ENCODE assay signal across 15 cellular contexts in the genomic region with DNA sequence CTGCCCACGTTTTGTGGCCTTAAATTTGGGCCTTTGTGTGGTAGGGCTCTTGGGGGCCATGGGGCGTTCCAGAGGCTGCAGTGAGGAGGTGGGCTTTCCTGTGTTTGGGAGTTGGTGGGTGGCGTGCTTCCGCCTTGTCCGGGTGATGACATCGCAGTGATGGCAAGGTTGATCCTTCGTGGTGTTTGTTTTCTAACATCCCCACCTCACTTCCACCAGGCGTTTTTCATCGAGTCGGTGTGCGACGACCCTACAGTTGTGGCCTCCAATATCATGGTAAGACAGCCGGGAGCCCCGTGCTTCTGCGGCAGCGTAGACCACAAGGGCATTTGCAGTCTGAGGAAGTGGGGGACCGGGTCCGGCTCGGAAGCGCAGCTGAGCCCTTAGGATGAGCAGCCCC. TPM values are rescaled to one million over a fixed set of nuclear protein-coding genes. Genes with fewer than 3 reads are reported as not detected.
DNase-seq lines count a peak whose midpoint lies in the region; ATAC-seq and TF ChIP-seq lines count a peak whose summit lies in the region.
"Had no signal": no experiment of that assay in that cellular context is flagged by ENCODE, and none has a peak within 500 bp of the region (broad histone marks: within the 10 kb centered on the region; RNA-seq: fewer than 3 reads in every experiment).

No MANE protein-coding gene starts in this region.

- H3K9ac ChIP-seq in MM.1S (ENCODE audit: low read length) = no peak overlapping the region

- ATAC-seq in activated T-cell treated with anti-CD3 and anti-CD28 coated beads, Interleukin-2, amount 50 U/mL, for 72 hours (replicated peaks in 1 of 2) = no peak
- ATAC-seq in left ventricle myocardium superior = no peak

- H3K9me2 ChIP-seq in MM.1S (replicated peaks; ENCODE audit: insufficient read depth, low read length) = no peaks in the 10 kb centered on the region

- no peaks in the 10 kb centered on the region for H3K4me1 Mint-ChIP-seq in activated T-cell treated with anti-CD3 and anti-CD28 coated beads, Interleukin-2, amount 50 U/mL, for 72 hours (ENCODE audit: low read depth)
- peaks cover 37% of the 10 kb centered on the region for H3K4me1 Mint-ChIP-seq in HFFc6 (ENCODE audit: low read depth)
- peaks cover 2% of the 10 kb centered on the region for H3K4me1 Mint-ChIP-seq in glutamatergic neuron (ENCODE audit: low read depth, unreplicated experiment)

- no peak for DNase-seq in activated T-cell treated with anti-CD3 and anti-CD28 coated beads, Interleukin-2, amount 50 U/mL, for 72 hours
- DNase-seq in activated T-cell treated with anti-CD3 and anti-CD28 coated beads for 4 hours = no peak
- no peak for DNase-seq in HFFc6
- DNase-seq in glutamatergic neuron = no peak
- DNase-seq in left ventricle myocardium superior = no peak
- no peak for DNase-seq in transverse colon
- no peak for DNase-seq in MM.1S
- DNase-seq: DMS 273 treated with DMSO at 0.1 percent for 48 hours; KG1; NCI-H1092; NCI-H226; NCI-H526 treated with DMSO at 0.1 percent for 48 hours; NK-92 treated with Interleukin-12 subunit alpha and Interleukin-12 subunit beta, amount 100 ng/mL, for 24 hours; OCI-M1 had no signal

- H3K27me3 ChIP-seq in transverse colon (no peaks in the 10 kb centered on the region), MM.1S (replicated peaks; ENCODE audit: insufficient read depth, low read length) (no peaks in the 10 kb centered on the region)

- intact Hi-C loops in left ventricle myocardium superior (cut with micrococcal nuclease) = no loop called here
- intact Hi-C loops in transverse colon (cut with DNase I; ENCODE audit: low total_unique reads) = no loop called here

- no peaks in the 10 kb centered on the region for H3F3A ChIP-seq in MM.1S (ENCODE audit: insufficient read depth, low read length)

- TF ChIP-seq CTCF in HFFc6 (IDR thresholded peaks at IDR 0.05) (no peak), glutamatergic neuron (IDR thresholded peaks at IDR 0.05; ENCODE audit: partially characterized antibody, unreplicated experiment) (no peak), transverse colon (IDR thresholded peaks at IDR 0.05) (no peak), MM.1S (IDR thresholded peaks at IDR 0.05; ENCODE audit: low read length) (no peak)

- H3K27me3 Mint-ChIP-seq in activated T-cell treated with anti-CD3 and anti-CD28 coated beads, Interleukin-2, amount 50 U/mL, for 72 hours (ENCODE audit: low read depth) = no peaks in the 10 kb centered on the region
- peaks cover 2% of the 10 kb centered on the region; the same call in 1 of the 2 replicates for H3K27me3 Mint-ChIP-seq in HFFc6 (ENCODE audit: insufficient read depth)
- H3K27me3 Mint-ChIP-seq in glutamatergic neuron (ENCODE audit: unreplicated experiment) = peaks cover 5% of the 10 kb centered on the region
- H3K27me3 Mint-ChIP-seq: B cell had no signal

- H2AFZ ChIP-seq in MM.1S (ENCODE audit: low read length) = no peak overlapping the region

- H3K9me3 ChIP-seq in transverse colon (no peaks in the 10 kb centered on the region), MM.1S (replicated peaks; ENCODE audit: insufficient read depth, low read length) (no peaks in the 10 kb centered on the region)

- peaks cover 0 to 7% (median under 1%) of the 10 kb centered on the region in 4 donors for H3K4me1 ChIP-seq in transverse colon
- H3K4me1 ChIP-seq in MM.1S (ENCODE audit: low read length) = no peaks in the 10 kb centered on the region

- no peak for TF ChIP-seq EP300 in transverse colon (IDR thresholded peaks at IDR 0.05; ENCODE audit: low read depth)

- H3K9me3 Mint-ChIP-seq in activated T-cell treated with anti-CD3 and anti-CD28 coated beads, Interleukin-2, amount 50 U/mL, for 72 hours = no peaks in the 10 kb centered on the region
- H3K9me3 Mint-ChIP-seq in HFFc6 (no peaks in the 10 kb centered on the region), glutamatergic neuron (ENCODE audit: unreplicated experiment) (peaks cover 13% of the 10 kb centered on the region)

- no peak overlapping the region for H3K4me3 ChIP-seq in transverse colon
- no peak overlapping the region for H3K4me3 ChIP-seq in MM.1S (ENCODE audit: low read length)

- H3K27ac Mint-ChIP-seq in activated T-cell treated with anti-CD3 and anti-CD28 coated beads, Interleukin-2, amount 50 U/mL, for 72 hours = peak overlapping the region; percentile 59
- peak overlapping the region; percentile 36; the same call in 1 of the 2 replicates for H3K27ac Mint-ChIP-seq in HFFc6
- H3K27ac Mint-ChIP-seq in glutamatergic neuron (ENCODE audit: unreplicated experiment) = peak overlapping the region; percentile 7
- H3K27ac Mint-ChIP-seq: B cell had no signal

- H3K36me3 ChIP-seq in transverse colon = peaks cover 0 to 54% (median 21%) of the 10 kb centered on the region in 4 donors
- H3K36me3 ChIP-seq in MM.1S (replicated peaks; ENCODE audit: insufficient read depth, low read length) = no peaks in the 10 kb centered on the region

- H3K36me3 Mint-ChIP-seq in activated T-cell treated with anti-CD3 and anti-CD28 coated beads, Interleukin-2, amount 50 U/mL, for 72 hours (ENCODE audit: insufficient read depth in 2 of 2) = peaks cover 17 to 51% of the 10 kb centered on the region in 2 donors
- H3K36me3 Mint-ChIP-seq in HFFc6 (ENCODE audit: low read depth) (peaks cover 38% of the 10 kb centered on the region), glutamatergic neuron (ENCODE audit: unreplicated experiment) (peaks cover 25% of the 10 kb centered on the region)

- H3K79me2 ChIP-seq in MM.1S (ENCODE audit: low read length) = no peaks in the 10 kb centered on the region

- no peak overlapping the region for H3K27ac ChIP-seq in transverse colon
- no peak overlapping the region for H3K27ac ChIP-seq in MM.1S (ENCODE audit: low read length)

- no peaks in the 10 kb centered on the region for H4K20me1 ChIP-seq in MM.1S (ENCODE audit: insufficient read depth, low read length)

- in situ Hi-C loops in transverse colon (cut with MboI; ENCODE audit: low pct_ligation_motif_present in 1 of 4, low pct_unique_long_range_greater_than_20kb in 1 of 4, low sequenced_read_pairs in 3 of 4) = loop anchor here in 1 of 4 donors (10.0 kb wide), 1 partner anchor 178 kb away; no protein-coding TSS in a partner anchor

- no peak for TF ChIP-seq POLR2A in transverse colon (IDR thresholded peaks at IDR 0.05)

- 80 to 91% methylated on average over 3 to 20 of the region's 20 CpGs for WGBS in transverse colon (ENCODE audit: low coverage in 1 of 2), 2 donors

- H3K4me3 Mint-ChIP-seq in activated T-cell treated with anti-CD3 and anti-CD28 coated beads, Interleukin-2, amount 50 U/mL, for 72 hours = no peak overlapping the region
- no peak overlapping the region for H3K4me3 Mint-ChIP-seq in HFFc6
- no peak overlapping the region for H3K4me3 Mint-ChIP-seq in glutamatergic neuron (ENCODE audit: unreplicated experiment)
- H3K4me3 Mint-ChIP-seq: B cell had no signal

- H3K4me2 ChIP-seq in MM.1S (ENCODE audit: low read depth, low read length) = no peak overlapping the region

RNA-seq across cellular contexts. Expression of a gene that starts 14.2 kb away (rescaled TPM):
- total RNA-seq in activated T-cell treated with anti-CD3 and anti-CD28 coated beads, Interleukin-2, amount 50 U/mL, for 72 hours = 100 to 1,000 TPM; 120 to 153 TPM
- total RNA-seq in HFFc6 (2021; fragmentation: NEBNext Ultra II Directional; extraction: Animal tissue kit (Norgen Biotek cat#: 25700)) = 10 to 100 TPM; 25.4 to 34.6 (median 28.7) TPM
- total RNA-seq in glutamatergic neuron (ENCODE audit: unreplicated experiment) = 137 TPM
- 30.8 TPM for total RNA-seq in left ventricle myocardium superior
- total RNA-seq in transverse colon = 10 to 100 TPM; 16.9 to 29.9 (median 20.2) TPM

Comparison
In these comparisons a context has a peak if more than half of its experiments do, and no peak if none do; other contexts are left out.
1. H3K27ac Mint-ChIP-seq: peak in every context shown above with its lines; median percentile 59 in activated T-cell treated with anti-CD3 and anti-CD28 coated beads, Interleukin-2, amount 50 U/mL, for 72 hours; 36 in HFFc6; 7 in glutamatergic neuron.